8 cellular contexts compared by ENCODE assay signal in the genomic region with DNA sequence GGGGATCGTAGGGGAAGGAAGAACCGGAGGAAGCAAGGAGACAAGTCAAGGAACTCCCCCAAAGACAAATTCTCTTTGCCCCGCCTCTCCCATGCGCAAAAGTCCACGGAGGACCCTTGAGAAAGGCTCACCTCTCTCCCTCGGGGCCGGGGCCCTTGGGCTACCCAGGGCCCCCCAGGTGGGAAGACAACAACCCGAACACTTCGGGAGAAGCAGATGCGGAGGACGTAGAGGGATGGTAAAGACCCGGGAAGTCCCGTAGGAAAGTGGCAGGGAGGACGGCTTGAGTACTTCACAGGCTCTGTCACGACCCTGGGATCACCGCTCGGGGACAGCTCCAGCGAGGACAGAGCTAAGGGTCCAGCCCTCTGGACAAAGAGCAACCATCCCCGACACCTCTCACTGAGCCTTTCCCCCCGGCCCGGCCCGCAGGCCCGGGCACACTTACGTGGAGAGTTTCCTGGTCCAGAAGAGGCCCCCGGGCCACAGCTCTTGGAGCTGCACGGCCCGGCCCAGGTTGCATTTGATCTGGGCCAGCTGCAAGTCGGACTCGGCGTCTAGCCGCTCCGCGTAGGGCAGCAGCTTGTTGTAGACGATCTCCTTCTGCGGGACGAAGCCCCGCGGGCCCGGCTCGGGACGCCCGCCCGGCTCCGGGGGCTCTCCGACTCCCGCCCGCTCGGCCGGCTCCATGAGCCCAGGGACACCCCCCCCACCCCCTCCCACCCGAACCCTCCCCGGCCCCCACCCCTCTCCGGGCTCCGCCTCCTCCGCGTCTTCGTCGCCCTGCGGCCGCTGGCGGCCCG. TPM values are rescaled to one million over a fixed set of nuclear protein-coding genes. Genes with fewer than 3 reads are reported as not detected.
DNase-seq lines count a peak whose midpoint lies in the region; ATAC-seq and TF ChIP-seq lines count a peak whose summit lies in the region.

No MANE protein-coding gene starts in this region.

- peak overlapping the region; percentile 90 to 98 for H3K4me3 Mint-ChIP-seq in CD14-positive monocyte

- ATAC-seq in GM19023 (IDR thresholded peaks at IDR 0.05; ENCODE audit: unreplicated experiment) = peak; percentile 34
- peak; percentile 31 for ATAC-seq in HG03135 (IDR thresholded peaks at IDR 0.05; ENCODE audit: unreplicated experiment)

- H3K4me1 ChIP-seq in adipocyte (ENCODE audit: control insufficient read depth, insufficient read depth, low read length) (peaks cover 23% of the 10 kb centered on the region), left ventricle myocardium inferior (peaks cover 58% of the 10 kb centered on the region), trophoblast cell (ENCODE audit: control insufficient read depth in 1 of 2, insufficient read depth in 2 of 2, low read length in 2 of 2) (no peaks in the 10 kb centered on the region)

- H2BK12ac ChIP-seq in trophoblast cell (ENCODE audit: low read length) = peak overlapping the region; percentile 76

- H3K27me3 Mint-ChIP-seq in CD14-positive monocyte (ENCODE audit: low read depth in 3 of 3) = no peaks in the 10 kb centered on the region

- H3K36me3 ChIP-seq in adipocyte (ENCODE audit: control insufficient read depth, insufficient read depth, low read length, severe bottlenecking) (peaks cover 9% of the 10 kb centered on the region), left ventricle myocardium inferior (peaks cover 15% of the 10 kb centered on the region), trophoblast cell (ENCODE audit: control insufficient read depth in 1 of 2, insufficient read depth in 2 of 2, low read length in 2 of 2) (no peaks in the 10 kb centered on the region)

- peak overlapping the region; percentile 97 for H3K4me3 ChIP-seq in adipocyte (ENCODE audit: low read length)
- H3K4me3 ChIP-seq in left ventricle myocardium inferior = peak overlapping the region; percentile 98
- H3K4me3 ChIP-seq in trophoblast cell (ENCODE audit: low read depth, low read length) = peak overlapping the region; percentile 95

- H3K27ac ChIP-seq in left ventricle myocardium inferior (replicated peaks) (peak overlapping the region; percentile 97), trophoblast cell (ENCODE audit: low read depth, low read length) (peak overlapping the region; percentile 93)

- no peak overlapping the region for H3K23ac ChIP-seq in trophoblast cell (ENCODE audit: low read length)

- H3K9me3 Mint-ChIP-seq in CD14-positive monocyte = no peaks in the 10 kb centered on the region

- H4K91ac ChIP-seq in trophoblast cell (ENCODE audit: low read depth, low read length) = peak overlapping the region; percentile 83

- H3K14ac ChIP-seq in trophoblast cell (ENCODE audit: low read length) = peak overlapping the region; percentile 89

- H4K12ac ChIP-seq in trophoblast cell (ENCODE audit: low read depth, low read length) = peak overlapping the region; percentile 87

- peak overlapping the region; percentile 95 for H3K4ac ChIP-seq in trophoblast cell (ENCODE audit: low read depth, low read length)

- H2BK120ac ChIP-seq in trophoblast cell (ENCODE audit: insufficient read depth, low read length, poor library complexity) = peak overlapping the region; percentile 81

- H3K9ac ChIP-seq in adipocyte (ENCODE audit: low read length) (peak overlapping the region; percentile 96), trophoblast cell (ENCODE audit: low read length) (peak overlapping the region; percentile 98)

- H3K18ac ChIP-seq in trophoblast cell (ENCODE audit: low read length) = peak overlapping the region; percentile 88

- WGBS in trophoblast cell (ENCODE audit: extremely low coverage, insufficient coverage, insufficient read length) = no CpG with 5 or more reads among the region's 61 CpGs

- H3K27me3 ChIP-seq in adipocyte (replicated peaks; ENCODE audit: control insufficient read depth, insufficient read depth, low read length) (no peaks in the 10 kb centered on the region), left ventricle myocardium inferior (ENCODE audit: low read depth) (no peaks in the 10 kb centered on the region), trophoblast cell (ENCODE audit: insufficient read depth, low read length) (no peaks in the 10 kb centered on the region)

- H3K79me1 ChIP-seq in trophoblast cell (ENCODE audit: low read length) = peaks cover 14% of the 10 kb centered on the region

- DNase-seq in CD14-positive monocyte (ENCODE audit: low spot score) (no peak), adipocyte (ENCODE audit: low read depth) (peak; percentile 60), left ventricle myocardium inferior (peak; percentile 22), trophoblast cell (peak; percentile 54 to 62), COLO829 (ENCODE audit: low spot score) (no peak)

- intact Hi-C loops in CD14-positive monocyte (cut with micrococcal nuclease) (loop anchor here (5.0 kb wide), 1 partner anchor 147 kb away; a partner anchor contains a TSS), left ventricle myocardium inferior (cut with micrococcal nuclease) (no loop called here)

- H3K36me3 Mint-ChIP-seq in CD14-positive monocyte = peaks cover 10 to 15% of the 10 kb centered on the region in 2 donors

- peaks cover 34% of the 10 kb centered on the region for H3K4me1 Mint-ChIP-seq in CD14-positive monocyte

- H2BK5ac ChIP-seq in trophoblast cell (ENCODE audit: low read depth, low read length, poor library complexity) = peak overlapping the region; percentile 89

- peak overlapping the region; percentile 95 for H4K8ac ChIP-seq in trophoblast cell (ENCODE audit: low read depth, low read length)

- H3K9me3 ChIP-seq in adipocyte (ENCODE audit: control insufficient read depth, low read length) (no peaks in the 10 kb centered on the region), left ventricle myocardium inferior (replicated peaks) (no peaks in the 10 kb centered on the region), trophoblast cell (ENCODE audit: insufficient read depth, low read depth, low read length) (peaks cover 2% of the 10 kb centered on the region)

- peak overlapping the region; percentile 64 for H2AK5ac ChIP-seq in trophoblast cell (ENCODE audit: low read length)

- peak overlapping the region; percentile 84 for H2AFZ ChIP-seq in trophoblast cell (ENCODE audit: insufficient read depth, low read length, poor library complexity)

- peaks cover 26% of the 10 kb centered on the region for H3K79me2 ChIP-seq in trophoblast cell (ENCODE audit: control insufficient read depth, insufficient read depth, low read length, poor library complexity)

- TF ChIP-seq CTCF in CD14-positive monocyte (IDR thresholded peaks at IDR 0.05) (no peak), left ventricle myocardium inferior (IDR thresholded peaks at IDR 0.05; ENCODE audit: borderline replicate concordance) (no peak)

- peak overlapping the region; percentile 85 for H3K4me2 ChIP-seq in trophoblast cell (ENCODE audit: low read length)

- H3K27ac Mint-ChIP-seq in CD14-positive monocyte = peak overlapping the region; percentile 96 to 98 (median 97)

TF ChIP-seq in PFSK-1, 5 proteins besides CTCF, POLR2A, EP300 and RAD21:
- TF ChIP-seq, protein P1, sequence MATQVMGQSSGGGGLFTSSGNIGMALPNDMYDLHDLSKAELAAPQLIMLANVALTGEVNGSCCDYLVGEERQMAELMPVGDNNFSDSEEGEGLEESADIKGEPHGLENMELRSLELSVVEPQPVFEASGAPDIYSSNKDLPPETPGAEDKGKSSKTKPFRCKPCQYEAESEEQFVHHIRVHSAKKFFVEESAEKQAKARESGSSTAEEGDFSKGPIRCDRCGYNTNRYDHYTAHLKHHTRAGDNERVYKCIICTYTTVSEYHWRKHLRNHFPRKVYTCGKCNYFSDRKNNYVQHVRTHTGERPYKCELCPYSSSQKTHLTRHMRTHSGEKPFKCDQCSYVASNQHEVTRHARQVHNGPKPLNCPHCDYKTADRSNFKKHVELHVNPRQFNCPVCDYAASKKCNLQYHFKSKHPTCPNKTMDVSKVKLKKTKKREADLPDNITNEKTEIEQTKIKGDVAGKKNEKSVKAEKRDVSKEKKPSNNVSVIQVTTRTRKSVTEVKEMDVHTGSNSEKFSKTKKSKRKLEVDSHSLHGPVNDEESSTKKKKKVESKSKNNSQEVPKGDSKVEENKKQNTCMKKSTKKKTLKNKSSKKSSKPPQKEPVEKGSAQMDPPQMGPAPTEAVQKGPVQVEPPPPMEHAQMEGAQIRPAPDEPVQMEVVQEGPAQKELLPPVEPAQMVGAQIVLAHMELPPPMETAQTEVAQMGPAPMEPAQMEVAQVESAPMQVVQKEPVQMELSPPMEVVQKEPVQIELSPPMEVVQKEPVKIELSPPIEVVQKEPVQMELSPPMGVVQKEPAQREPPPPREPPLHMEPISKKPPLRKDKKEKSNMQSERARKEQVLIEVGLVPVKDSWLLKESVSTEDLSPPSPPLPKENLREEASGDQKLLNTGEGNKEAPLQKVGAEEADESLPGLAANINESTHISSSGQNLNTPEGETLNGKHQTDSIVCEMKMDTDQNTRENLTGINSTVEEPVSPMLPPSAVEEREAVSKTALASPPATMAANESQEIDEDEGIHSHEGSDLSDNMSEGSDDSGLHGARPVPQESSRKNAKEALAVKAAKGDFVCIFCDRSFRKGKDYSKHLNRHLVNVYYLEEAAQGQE (IDR thresholded peaks at IDR 0.05; ENCODE audit: insufficient read depth in 1 of 2, low read depth in 2 of 2, low read length in 2 of 2) = no peak
- TF ChIP-seq POLR2AphosphoS5 (IDR thresholded peaks at IDR 0.05; ENCODE audit: low read depth, low read length) (peak; percentile 29; the same call in 1 of the 2 replicates), SIN3A (IDR thresholded peaks at IDR 0.05; ENCODE audit: borderline replicate concordance, insufficient read depth, low read length) (no peak; the same call in 1 of the 2 replicates), FOXP2 (optimal IDR thresholded peaks at IDR 0.05; ENCODE audit: borderline replicate concordance, extremely low read depth, extremely low read length, insufficient read depth) (no peak), TAF1 (IDR thresholded peaks at IDR 0.05; ENCODE audit: borderline replicate concordance, insufficient read depth, low read length) (no peak)

RNA-seq across cellular contexts. Expression of a gene that starts 0.5 kb away (rescaled TPM):
- 1 to 10 TPM; 2.1 to 3.1 TPM for polyA plus RNA-seq in CD14-positive monocyte
- 21.8 TPM for polyA plus RNA-seq in PFSK-1 (2012; ENCODE audit: insufficient read length, low read depth)
- 63.6 TPM for total RNA-seq in left ventricle myocardium inferior
- polyA plus RNA-seq in trophoblast cell (2013) = 49.3 and 49.5 TPM in 2 replicates

Comparison
In these comparisons a context has a peak if more than half of its experiments do, and no peak if none do; other contexts are left out.
1. DNase-seq: peak in adipocyte (single experiment), left ventricle myocardium inferior (single experiment) and trophoblast cell (2 of 2); none in CD14-positive monocyte (single experiment) and COLO829 (single experiment).
2. Peak in every context shown above with its lines, with median percentiles within 50 percentile points of each other: H3K4me3 ChIP-seq.